In genomic region chr11:102633385-102634026, GRCh38 we compare ENCODE assay signal across 33 cellular contexts. TPM values are rescaled to one million over a fixed set of nuclear protein-coding genes. Genes with fewer than 3 reads are reported as not detected.
"Had no signal": no experiment of that assay in that cellular context is flagged by ENCODE, and none has a peak within 500 bp of the region (broad histone marks: within the 10 kb centered on the region; RNA-seq: fewer than 3 reads in every experiment).

No MANE protein-coding gene starts in this region.

- H3K4me3 Mint-ChIP-seq: activated CD4-positive, alpha-beta memory T cell treated with anti-CD3 and anti-CD28 coated beads for 36 hours; activated CD4-positive, alpha-beta T cell treated with anti-CD3 and anti-CD28 coated beads, Interleukin-2, amount 10 ng/mL, durations not matched to agents 24 days and 14 days; activated naive CD4-positive, alpha-beta T cell treated with anti-CD3 and anti-CD28 coated beads, Interleukin-2, amount 10 ng/mL, durations not matched to agents 7 days and 5 days; dendritic cell treated with granulocyte-macrophage colony-stimulating factor and Interleukin-4, amounts not matched to agents 40 ng/mL and 50 ng/mL, for 4 days; endodermal cell; immature natural killer cell; naive thymus-derived CD4-positive, alpha-beta T cell had no signal

- H3K9me3 Mint-ChIP-seq: activated CD4-positive, alpha-beta memory T cell treated with anti-CD3 and anti-CD28 coated beads for 36 hours; activated CD4-positive, alpha-beta T cell treated with anti-CD3 and anti-CD28 coated beads, Interleukin-2, amount 10 ng/mL, durations not matched to agents 24 days and 14 days; activated naive CD4-positive, alpha-beta T cell treated with anti-CD3 and anti-CD28 coated beads, Interleukin-2, amount 10 ng/mL, durations not matched to agents 7 days and 5 days; dendritic cell treated with granulocyte-macrophage colony-stimulating factor and Interleukin-4, amounts not matched to agents 40 ng/mL and 50 ng/mL, for 4 days; endodermal cell; immature natural killer cell had no signal

- ATAC-seq: activated CD4-positive, CD25-positive, alpha-beta regulatory T cell treated with anti-CD3 and anti-CD28 coated beads, Interleukin-2, amount 50 U/mL, for 24 hours; esophagus mucosa; heart left ventricle; left colon; naive thymus-derived CD4-positive, alpha-beta T cell; sciatic nerve; stimulated activated naive CD8-positive, alpha-beta T cell treated with anti-CD3 and anti-CD28 coated beads, Interleukin-15, Interleukin-2, amounts not matched to agents 100 U/mL and 50 U/mL, for 24 hours had no signal

- H3K4me1 ChIP-seq: heart left ventricle had no signal

- DNase-seq: activated CD4-positive, alpha-beta memory T cell treated with anti-CD3 and anti-CD28 coated beads for 36 hours; activated CD4-positive, alpha-beta T cell treated with anti-CD3 and anti-CD28 coated beads, Interleukin-2, amount 10 ng/mL, durations not matched to agents 24 days and 14 days; activated CD8-positive, alpha-beta memory T cell treated with anti-CD3 and anti-CD28 coated beads, Interleukin-2, amount 50 U/mL, for 4 hours; activated gamma-delta T cell; activated naive CD4-positive, alpha-beta T cell treated with anti-CD3 and anti-CD28 coated beads, Interleukin-2, amount 10 ng/mL, durations not matched to agents 7 days and 5 days; activated T-cell treated with anti-CD3 and anti-CD28 coated beads, Interleukin-2, amount 50 U/mL, for 1 hour; amygdala; caudate nucleus; endodermal cell; foreskin fibroblast; heart left ventricle; hypothalamus; immature natural killer cell; kidney; left colon; midbrain; naive thymus-derived CD4-positive, alpha-beta T cell; ovary; retina; stimulated activated CD4-positive, alpha-beta T cell treated with anti-CD3 and anti-CD28 coated beads, Interleukin-12 subunit alpha, Interleukin-12 subunit beta, amount 100 ng/mL, for 4 hours; stimulated activated CD4-positive, alpha-beta T cell treated with anti-CD3 and anti-CD28 coated beads, Interleukin-4, amount 100 ng/mL, for 1 hour; stimulated activated naive CD8-positive, alpha-beta T cell treated with anti-CD3 and anti-CD28 coated beads, Interleukin-15, Interleukin-2, amounts not matched to agents 100 U/mL and 50 U/mL, for 24 hours; trophoblast cell had no signal

- H3K4me1 Mint-ChIP-seq: activated CD4-positive, alpha-beta T cell treated with anti-CD3 and anti-CD28 coated beads, Interleukin-2, amount 10 ng/mL, durations not matched to agents 24 days and 14 days; activated naive CD4-positive, alpha-beta T cell treated with anti-CD3 and anti-CD28 coated beads, Interleukin-2, amount 10 ng/mL, durations not matched to agents 7 days and 5 days; endodermal cell had no signal

- H3K4me3 ChIP-seq: heart left ventricle, ovary, prostate gland, skin epidermis, thoracic aorta had no signal

- H3K36me3 Mint-ChIP-seq: activated CD4-positive, alpha-beta memory T cell treated with anti-CD3 and anti-CD28 coated beads for 36 hours; activated naive CD4-positive, alpha-beta T cell treated with anti-CD3 and anti-CD28 coated beads, Interleukin-2, amount 10 ng/mL, durations not matched to agents 7 days and 5 days; immature natural killer cell; naive thymus-derived CD4-positive, alpha-beta T cell had no signal

- H3K27me3 ChIP-seq: ovary had no signal

- H3K27ac ChIP-seq: heart left ventricle, ovary, prostate gland, skin epidermis, thoracic aorta had no signal

- H3K27ac Mint-ChIP-seq: activated CD4-positive, alpha-beta memory T cell treated with anti-CD3 and anti-CD28 coated beads for 36 hours; activated CD4-positive, alpha-beta T cell treated with anti-CD3 and anti-CD28 coated beads, Interleukin-2, amount 10 ng/mL, durations not matched to agents 24 days and 14 days; activated naive CD4-positive, alpha-beta T cell treated with anti-CD3 and anti-CD28 coated beads, Interleukin-2, amount 10 ng/mL, durations not matched to agents 7 days and 5 days; dendritic cell treated with granulocyte-macrophage colony-stimulating factor and Interleukin-4, amounts not matched to agents 40 ng/mL and 50 ng/mL, for 4 days; endodermal cell; immature natural killer cell; naive thymus-derived CD4-positive, alpha-beta T cell had no signal

- H3K9me3 ChIP-seq: heart left ventricle, ovary, prostate gland, thoracic aorta had no signal

- H3K36me3 ChIP-seq: heart left ventricle, ovary, prostate gland, thoracic aorta had no signal

RNA-seq across cellular contexts. Expression of gene MMP20, which starts 8.4 kb away (rescaled TPM):
- total RNA-seq: activated CD4-positive, alpha-beta memory T cell treated with anti-CD3 and anti-CD28 coated beads for 36 hours; activated CD4-positive, alpha-beta T cell treated with anti-CD3 and anti-CD28 coated beads, Interleukin-2, amount 10 ng/mL, durations not matched to agents 24 days and 14 days; activated CD8-positive, alpha-beta memory T cell treated with anti-CD3 and anti-CD28 coated beads for 36 hours; endodermal cell; esophagus mucosa; heart left ventricle; kidney; left colon; liver; naive thymus-derived CD4-positive, alpha-beta T cell; ovary; prostate gland; sciatic nerve; thoracic aorta had no signal
- polyA plus RNA-seq: heart left ventricle; immature natural killer cell; liver; naive thymus-derived CD4-positive, alpha-beta T cell; neural cell; ovary had no signal
